Comparison of ENCODE assay signal across 22 cellular contexts in genomic region chr5:89309268-89309667, GRCh38.
"Had no signal": no experiment of that assay in that cellular context is flagged by ENCODE, and none has a peak within 500 bp of the region (broad histone marks: within the 10 kb centered on the region; RNA-seq: fewer than 3 reads in every experiment).

No MANE protein-coding gene starts in this region.

- H3K4me3 Mint-ChIP-seq: activated naive CD8-positive, alpha-beta T cell treated with anti-CD3 and anti-CD28 coated beads for 36 hours; mesothelial cell of epicardium; nephron progenitor cell had no signal

- H3K27me3 ChIP-seq: body of pancreas, right atrium auricular region, stomach, vagina had no signal

- H3K36me3 Mint-ChIP-seq: activated naive CD8-positive, alpha-beta T cell treated with anti-CD3 and anti-CD28 coated beads for 36 hours; mesothelial cell of epicardium had no signal

- DNase-seq: activated CD4-positive, alpha-beta T cell treated with anti-CD3 and anti-CD28 coated beads, Interleukin-2, amount 50 U/mL, for 4 hours; activated gamma-delta T cell; activated naive CD8-positive, alpha-beta T cell treated with anti-CD3 and anti-CD28 coated beads for 36 hours; body of pancreas; caudate nucleus; foreskin fibroblast; glutamatergic neuron; hippocampal formation; nephron progenitor cell; stimulated activated CD4-positive, alpha-beta T cell treated with anti-CD3 and anti-CD28 coated beads, Interleukin-2, amount 100 ng/mL, for 24 hours; stomach; T-helper 2 cell; trophoblast cell; WERI-Rb-1 had no signal

- H3K27me3 Mint-ChIP-seq: activated naive CD8-positive, alpha-beta T cell treated with anti-CD3 and anti-CD28 coated beads for 36 hours; progenitor cell of endocrine pancreas had no signal

- ATAC-seq: body of pancreas, left lobe of liver had no signal

- H3K27ac ChIP-seq: body of pancreas, epithelial cell of prostate, right atrium auricular region, stomach, vagina, WERI-Rb-1 had no signal

- H3K9me3 ChIP-seq: body of pancreas, right atrium auricular region, stomach, vagina had no signal

- FAIRE-seq: islet of Langerhans had no signal

- H3K27ac Mint-ChIP-seq: activated naive CD8-positive, alpha-beta T cell treated with anti-CD3 and anti-CD28 coated beads for 36 hours; mesothelial cell of epicardium; nephron progenitor cell; progenitor cell of endocrine pancreas had no signal

- H3K36me3 ChIP-seq: right atrium auricular region, stomach, vagina, WERI-Rb-1 had no signal

- H3K4me3 ChIP-seq: body of pancreas, lung, right atrium auricular region, stomach, vagina had no signal

- H3K9me3 Mint-ChIP-seq: nephron progenitor cell had no signal

- H3K4me1 ChIP-seq: body of pancreas had no signal
